Comparison of ENCODE assay signal across 12 cellular contexts in genomic region chr1:202270871-202271326, GRCh38.
A peak's percentile ranks its signal among the peaks of the same experiment; 100 is the strongest.
DNase-seq lines count a peak whose midpoint lies in the region; FAIRE-seq and TF ChIP-seq lines count a peak whose summit lies in the region.
"Had no signal": no experiment of that assay in that cellular context is flagged by ENCODE, and none has a peak within 500 bp of the region (broad histone marks: within the 10 kb centered on the region; RNA-seq: fewer than 3 reads in every experiment).

No MANE protein-coding gene starts in this region.

- DNase-seq in D721Med (ENCODE audit: insufficient read length, low spot score) (peak; percentile 85), NCI-H1436 (lab: John Stamatoyannopoulos, UW) (peak; percentile 96), NCI-H345 (lab: John Stamatoyannopoulos, UW) (peak; percentile 36), islet precursor cell (peak; percentile 33), HEK293T (ENCODE audit: extremely low spot score) (no peak), erythroblast (lab: John Stamatoyannopoulos, UW) (no peak), SHP77 (lab: John Stamatoyannopoulos, UW) (no peak)
- no peak for DNase-seq in activated CD4-positive, alpha-beta memory T cell treated with anti-CD3 and anti-CD28 coated beads, Interleukin-2, amount 10 ng/mL, durations not matched to agents 7 days and 5 days
- DNase-seq: activated CD4-positive, alpha-beta T cell treated with anti-CD3 and anti-CD28 coated beads, Interleukin-2, amount 50 U/mL, for 48 hours; H7 had no signal

- POLR2A ChIA-PET in HEK293T (lab: Yijun Ruan, JAX): no interaction called here
- POLR2A ChIA-PET in activated CD4-positive, alpha-beta memory T cell treated with anti-CD3 and anti-CD28 coated beads, Interleukin-2, amount 10 ng/mL, durations not matched to agents 7 days and 5 days (lab: Charles Lee): no interaction called here

- no peak overlapping the region for H3K27ac Mint-ChIP-seq in activated CD4-positive, alpha-beta memory T cell treated with anti-CD3 and anti-CD28 coated beads, Interleukin-2, amount 10 ng/mL, durations not matched to agents 7 days and 5 days
- H3K27ac Mint-ChIP-seq: activated T-helper 1 cell treated with anti-CD3 and anti-CD28 coated beads, Interleukin-12 subunit alpha, Interleukin-12 subunit beta, Interleukin-2, Interleukin-4 antibody, amounts not matched to agents 30 ng/mL and 10 ng/mL and 1 ng/mL, durations not matched to agents 14 hours and 24 hours and 36 hours had no signal

- TF ChIP-seq CTCF in D721Med (IDR thresholded peaks at IDR 0.05; ENCODE audit: insufficient read depth, missing control alignments): no peak

- no peaks in the 10 kb centered on the region for H3K4me1 Mint-ChIP-seq in activated CD4-positive, alpha-beta memory T cell treated with anti-CD3 and anti-CD28 coated beads, Interleukin-2, amount 10 ng/mL, durations not matched to agents 7 days and 5 days

- CTCF ChIA-PET in HEK293T (lab: Yijun Ruan, JAX): interaction anchor here (0.6 to 1.4 kb wide), 2 partner anchors 78 to 116 kb away, joined by 3 to 4 read pairs; no protein-coding TSS in a partner anchor
- CTCF ChIA-PET in activated CD4-positive, alpha-beta memory T cell treated with anti-CD3 and anti-CD28 coated beads, Interleukin-2, amount 10 ng/mL, durations not matched to agents 7 days and 5 days (lab: Charles Lee): interaction anchor here (1.1 to 1.2 kb wide), 2 partner anchors 78 to 81 kb away, joined by 3 to 4 read pairs; partner anchors contain the start of gene LGR6

- peak; percentile 63 for FAIRE-seq in D721Med (lab: Jason Lieb, UNC)
- FAIRE-seq: islet of Langerhans had no signal

- no peak for TF ChIP-seq POLR2A in erythroblast (IDR thresholded peaks at IDR 0.05; ENCODE audit: low read length)

- no peaks in the 10 kb centered on the region for H3K9me3 Mint-ChIP-seq in activated CD4-positive, alpha-beta memory T cell treated with anti-CD3 and anti-CD28 coated beads, Interleukin-2, amount 10 ng/mL, durations not matched to agents 7 days and 5 days
- H3K9me3 Mint-ChIP-seq: activated T-helper 1 cell treated with anti-CD3 and anti-CD28 coated beads, Interleukin-12 subunit alpha, Interleukin-12 subunit beta, Interleukin-2, Interleukin-4 antibody, amounts not matched to agents 30 ng/mL and 10 ng/mL and 1 ng/mL, durations not matched to agents 14 hours and 24 hours and 36 hours had no signal

- peaks cover 16% of the 10 kb centered on the region for H3K27me3 Mint-ChIP-seq in activated CD4-positive, alpha-beta memory T cell treated with anti-CD3 and anti-CD28 coated beads, Interleukin-2, amount 10 ng/mL, durations not matched to agents 7 days and 5 days

- no peak overlapping the region for H3K4me3 Mint-ChIP-seq in activated CD4-positive, alpha-beta memory T cell treated with anti-CD3 and anti-CD28 coated beads, Interleukin-2, amount 10 ng/mL, durations not matched to agents 7 days and 5 days
- H3K4me3 Mint-ChIP-seq: activated T-helper 1 cell treated with anti-CD3 and anti-CD28 coated beads, Interleukin-12 subunit alpha, Interleukin-12 subunit beta, Interleukin-2, Interleukin-4 antibody, amounts not matched to agents 30 ng/mL and 10 ng/mL and 1 ng/mL, durations not matched to agents 14 hours and 24 hours and 36 hours had no signal

- H3K36me3 Mint-ChIP-seq in activated CD4-positive, alpha-beta memory T cell treated with anti-CD3 and anti-CD28 coated beads, Interleukin-2, amount 10 ng/mL, durations not matched to agents 7 days and 5 days (ENCODE audit: low read depth): no peaks in the 10 kb centered on the region

TF ChIP-seq in HEK293T, 16 proteins besides CTCF, POLR2A, EP300 and RAD21:
- no peak for TF ChIP-seq HDGF (IDR thresholded peaks at IDR 0.05; ENCODE audit: borderline replicate concordance)
- TF ChIP-seq BHLHE40 (IDR thresholded peaks at IDR 0.05; ENCODE audit: borderline replicate concordance): no peak
- TF ChIP-seq CTBP1 (IDR thresholded peaks at IDR 0.05; ENCODE audit: borderline replicate concordance): no peak
- no peak for TF ChIP-seq ARNT (IDR thresholded peaks at IDR 0.05)
- no peak for TF ChIP-seq SUZ12 (IDR thresholded peaks at IDR 0.05)
- TF ChIP-seq TARDBP (IDR thresholded peaks at IDR 0.05): no peak
- no peak for TF ChIP-seq PKNOX1 (IDR thresholded peaks at IDR 0.05)
- TF ChIP-seq FOXA1 (IDR thresholded peaks at IDR 0.05): no peak
- no peak for TF ChIP-seq ZNF384 (IDR thresholded peaks at IDR 0.05)
- TF ChIP-seq ELF4 (IDR thresholded peaks at IDR 0.05): no peak

Comparison
In these comparisons a context has a peak if more than half of its experiments do, and no peak if none do; other contexts are left out.
1. DNase-seq: peak in D721Med (single experiment), NCI-H1436 (single experiment), NCI-H345 (single experiment) and islet precursor cell (single experiment); none in HEK293T (single experiment), activated CD4-positive, alpha-beta memory T cell treated with anti-CD3 and anti-CD28 coated beads, Interleukin-2, amount 10 ng/mL, durations not matched to agents 7 days and 5 days (single experiment), erythroblast (0 of 2) and SHP77 (0 of 2).